17 cellular contexts compared by ENCODE assay signal in the genomic region with DNA sequence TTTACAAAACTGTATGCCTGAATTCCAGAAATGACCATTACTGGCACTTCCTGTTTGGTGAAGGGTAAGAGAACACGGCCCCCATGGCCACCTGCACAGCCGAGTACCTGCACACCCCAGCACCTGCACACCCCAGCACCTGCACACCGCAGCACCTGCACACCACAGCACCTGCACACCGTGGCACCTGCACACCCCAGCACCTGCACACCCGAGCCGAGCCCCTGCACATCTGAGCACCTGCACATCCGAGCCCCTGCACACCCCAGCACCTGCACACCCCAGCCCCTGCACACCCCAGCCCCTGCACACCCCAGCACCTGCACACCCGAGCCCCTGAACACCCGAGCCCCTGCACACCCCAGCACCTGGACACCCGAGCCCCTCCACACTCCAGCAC.
DNase-seq lines count a peak whose midpoint lies in the region; ATAC-seq and TF ChIP-seq lines count a peak whose summit lies in the region.
"Had no signal": no experiment of that assay in that cellular context is flagged by ENCODE, and none has a peak within 500 bp of the region (broad histone marks: within the 10 kb centered on the region; RNA-seq: fewer than 3 reads in every experiment).

No MANE protein-coding gene starts in this region.

- H3K9me3 ChIP-seq in upper lobe of right lung: no peaks in the 10 kb centered on the region
- H3K9me3 ChIP-seq: A549 had no signal

- no peak overlapping the region for H3K27ac ChIP-seq in upper lobe of right lung
- H3K27ac ChIP-seq: 22Rv1, A549, C4-2B had no signal

- no peak overlapping the region for H3K4me3 ChIP-seq in upper lobe of right lung
- H3K4me3 ChIP-seq: A549, GM12878 had no signal

- ATAC-seq in upper lobe of right lung: no peak
- ATAC-seq in stimulated activated naive B cell treated with anti-CD40 and anti-IgM and Interleukin-4, amounts not matched to agents 10 μg/mL and 1 μg/mL and 100 μg/mL, for 72 hours (replicated peaks): no peak
- ATAC-seq: A549, GM12878 had no signal

- no peak overlapping the region for H3K27ac Mint-ChIP-seq in stimulated activated naive B cell treated with anti-CD40 and anti-IgM and Interleukin-4, amounts not matched to agents 10 μg/mL and 1 μg/mL and 100 μg/mL, for 72 hours
- H3K27ac Mint-ChIP-seq: CD4-positive, alpha-beta T cell; H9 had no signal

- H3K27me3 Mint-ChIP-seq in stimulated activated naive B cell treated with anti-CD40 and anti-IgM and Interleukin-4, amounts not matched to agents 10 μg/mL and 1 μg/mL and 100 μg/mL, for 72 hours: peaks cover 28 to 47% of the 10 kb centered on the region in 2 donors

- no peaks in the 10 kb centered on the region for H3K4me1 ChIP-seq in upper lobe of right lung
- H3K4me1 ChIP-seq: A549 had no signal

- TF ChIP-seq CTCF in upper lobe of right lung (IDR thresholded peaks at IDR 0.05): no peak

- intact Hi-C loops in upper lobe of right lung (cut with DNase I): no loop called here

- DNase-seq in DMS53 (lab: John Stamatoyannopoulos, UW) (peak; percentile 29), DMS53 treated with DMSO at 0.1 percent for 48 hours (lab: John Stamatoyannopoulos, UW; ENCODE audit: unreplicated experiment) (no peak), RPMI8226 (peak; percentile 32), left kidney (ENCODE audit: low read depth, low spot score) (peak; percentile 24), upper lobe of right lung (peak; percentile 28), SHP77 (lab: John Stamatoyannopoulos, UW) (no peak)
- no peak for DNase-seq in stimulated activated naive B cell treated with anti-CD40 and anti-IgM and Interleukin-4, amounts not matched to agents 10 μg/mL and 1 μg/mL and 100 μg/mL, for 72 hours
- DNase-seq: AML-193; CD4-positive, alpha-beta T cell; DMS153; DND-41; EL; H9 had no signal

- H3K27me3 ChIP-seq in upper lobe of right lung: no peaks in the 10 kb centered on the region

- no peaks in the 10 kb centered on the region for H3K9me3 Mint-ChIP-seq in stimulated activated naive B cell treated with anti-CD40 and anti-IgM and Interleukin-4, amounts not matched to agents 10 μg/mL and 1 μg/mL and 100 μg/mL, for 72 hours
- H3K9me3 Mint-ChIP-seq: CD4-positive, alpha-beta T cell; H9 had no signal

- H3K36me3 ChIP-seq in upper lobe of right lung: no peaks in the 10 kb centered on the region

- H3K4me3 Mint-ChIP-seq in stimulated activated naive B cell treated with anti-CD40 and anti-IgM and Interleukin-4, amounts not matched to agents 10 μg/mL and 1 μg/mL and 100 μg/mL, for 72 hours: no peak overlapping the region
- H3K4me3 Mint-ChIP-seq: CD4-positive, alpha-beta T cell; H9 had no signal

- H3K4me1 Mint-ChIP-seq in stimulated activated naive B cell treated with anti-CD40 and anti-IgM and Interleukin-4, amounts not matched to agents 10 μg/mL and 1 μg/mL and 100 μg/mL, for 72 hours: peaks cover 3 to 10% of the 10 kb centered on the region in 2 donors

- peaks cover 0 to 4% of the 10 kb centered on the region in 2 donors for H3K36me3 Mint-ChIP-seq in stimulated activated naive B cell treated with anti-CD40 and anti-IgM and Interleukin-4, amounts not matched to agents 10 μg/mL and 1 μg/mL and 100 μg/mL, for 72 hours

Comparison
In these comparisons a context has a peak if more than half of its experiments do, and no peak if none do; other contexts are left out.
1. DNase-seq: peak in DMS53 (single experiment), RPMI8226 (single experiment), left kidney (single experiment) and upper lobe of right lung (single experiment); none in DMS53 treated with DMSO at 0.1 percent for 48 hours (single experiment), SHP77 (0 of 2) and stimulated activated naive B cell treated with anti-CD40 and anti-IgM and Interleukin-4, amounts not matched to agents 10 μg/mL and 1 μg/mL and 100 μg/mL, for 72 hours (single experiment).